Comparison of ENCODE assay signal across 28 cellular contexts in the genomic region with DNA sequence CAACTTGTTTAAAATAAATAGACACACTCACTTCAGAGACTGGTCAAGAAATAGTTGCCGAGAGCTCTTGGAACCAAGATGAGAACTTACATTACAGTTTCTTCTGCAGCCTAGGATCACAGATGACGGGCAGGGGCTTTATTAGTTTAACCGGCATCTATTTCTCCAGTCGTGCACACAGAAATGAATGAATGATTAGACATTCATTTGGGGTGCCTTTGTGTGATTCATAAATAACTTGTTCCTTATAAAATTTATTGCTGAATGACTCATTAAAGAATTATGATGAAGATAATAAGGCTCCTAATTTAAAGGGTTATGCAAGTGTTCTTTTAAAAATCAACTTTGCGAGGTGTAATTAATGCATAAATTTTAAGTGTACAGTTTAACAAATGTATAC.
"Had no signal": no experiment of that assay in that cellular context is flagged by ENCODE, and none has a peak within 500 bp of the region (broad histone marks: within the 10 kb centered on the region; RNA-seq: fewer than 3 reads in every experiment).

No MANE protein-coding gene starts in this region.

- H2AFZ ChIP-seq: hepatocyte had no signal

- H3K27me3 ChIP-seq: adrenal gland, dorsolateral prefrontal cortex, hepatocyte, neutrophil, ovary, right atrium auricular region, thyroid gland, upper lobe of right lung had no signal

- DNase-seq: activated CD8-positive, alpha-beta memory T cell treated with anti-CD3 and anti-CD28 coated beads for 24 hours; activated CD8-positive, alpha-beta memory T cell treated with anti-CD3 and anti-CD28 coated beads, Interleukin-2, amount 50 U/mL, for 48 hours; activated naive CD4-positive, alpha-beta T cell; activated T-cell treated with anti-CD3 and anti-CD28 coated beads, Interleukin-2, amount 50 U/mL, for 4 hours; adrenal gland; central memory CD4-positive, alpha-beta T cell; dorsolateral prefrontal cortex; endodermal cell; glutamatergic neuron; immature natural killer cell; kidney glomerular epithelial cell; left ventricle myocardium superior; mammary epithelial cell; ovary; psoas muscle; stimulated activated CD4-positive, alpha-beta T cell treated with anti-CD3 and anti-CD28 coated beads, Interleukin-12 subunit alpha, Interleukin-12 subunit beta, amount 100 ng/mL, for 4 hours; stimulated activated CD4-positive, alpha-beta T cell treated with anti-CD3 and anti-CD28 coated beads, Interleukin-4, amount 100 ng/mL, for 4 hours; substantia nigra; T-helper 1 cell; T-helper 9 cell; thyroid gland; upper lobe of right lung had no signal

- H3K4me1 ChIP-seq: adrenal gland, psoas muscle had no signal

- FAIRE-seq: astrocyte, frontal cortex had no signal

- ATAC-seq: activated T-cell treated with anti-CD3 and anti-CD28 coated beads, Interleukin-2, amount 50 U/mL, for 4 hours; left ventricle myocardium superior; psoas muscle; upper lobe of right lung; WTC11 had no signal

- H3K36me3 ChIP-seq: adrenal gland, neutrophil, ovary, right atrium auricular region, thyroid gland, upper lobe of right lung had no signal

- H3K4me3 ChIP-seq: adrenal gland, dorsolateral prefrontal cortex, hepatocyte, ovary, psoas muscle, right atrium auricular region, thyroid gland, upper lobe of right lung had no signal

- H3K27ac ChIP-seq: adrenal gland, dorsolateral prefrontal cortex, neutrophil, ovary, psoas muscle, right atrium auricular region, thyroid gland, upper lobe of right lung had no signal

- H3K4me2 ChIP-seq: hepatocyte had no signal

- H3K9me3 ChIP-seq: adrenal gland, neutrophil, ovary, psoas muscle, right atrium auricular region, thyroid gland, upper lobe of right lung had no signal
